8 cellular contexts compared by ENCODE assay signal in genomic region chr7:44748042-44748947, GRCh38. TPM values are rescaled to one million over a fixed set of nuclear protein-coding genes. Genes with fewer than 3 reads are reported as not detected.
DNase-seq lines count a peak whose midpoint lies in the region; ATAC-seq and TF ChIP-seq lines count a peak whose summit lies in the region.

TSS of gene ZMIZ2 (plus strand) at chr7:44748847. CDS start at chr7:44756250, 7,403 bp downstream.

- WGBS in esophagus, 2 donors = 1 to 2% methylated on average over 45 to 92 of the region's 92 CpGs

- H3K27me3 ChIP-seq in esophagus (ENCODE audit: control insufficient read depth in 1 of 2, insufficient read depth in 2 of 2, low read length in 2 of 2) (no peaks in the 10 kb centered on the region), mucosa of stomach (ENCODE audit: control insufficient read depth, insufficient read depth, low read length) (no peaks in the 10 kb centered on the region)

- peak within 1 kb of the TSS; percentile 75 for H3K9ac ChIP-seq in mucosa of stomach (ENCODE audit: low read length)

- no peaks in the 10 kb centered on the region for H3K27me3 Mint-ChIP-seq in activated T-cell treated with anti-CD3 and anti-CD28 coated beads, Interleukin-2, amount 50 U/mL, for 4 hours (ENCODE audit: low read depth)

- peak within 1 kb of the TSS; percentile 97 to 99 for H3K27ac ChIP-seq in esophagus (ENCODE audit: low read depth in 2 of 2, low read length in 1 of 2)

- H3K4me3 ChIP-seq in esophagus (ENCODE audit: low read depth in 1 of 2, low read length in 2 of 2) (peak within 1 kb of the TSS; percentile 85 to 97), mucosa of stomach (ENCODE audit: low read length) (peak within 1 kb of the TSS; percentile 28)

- peaks cover 36% of the 10 kb centered on the region for H3K4me1 Mint-ChIP-seq in activated T-cell treated with anti-CD3 and anti-CD28 coated beads, Interleukin-2, amount 50 U/mL, for 4 hours (ENCODE audit: low read depth)

- H3K4me1 ChIP-seq in esophagus (ENCODE audit: control insufficient read depth in 2 of 2, insufficient read depth in 2 of 2, low read length in 1 of 2) (peaks cover 4 to 19% of the 10 kb centered on the region in 2 donors), mucosa of stomach (ENCODE audit: control insufficient read depth, insufficient read depth, low read length) (peaks cover 20% of the 10 kb centered on the region)

- H3K4me3 Mint-ChIP-seq in activated T-cell treated with anti-CD3 and anti-CD28 coated beads, Interleukin-2, amount 50 U/mL, for 4 hours = peak within 1 kb of the TSS; percentile 92

- DNase-seq in DMS153 (lab: John Stamatoyannopoulos, UW) = peak; percentile 85
- DNase-seq in KG1 (lab: John Stamatoyannopoulos, UW) = peak; percentile 60
- DNase-seq in activated T-cell treated with anti-CD3 and anti-CD28 coated beads, Interleukin-2, amount 50 U/mL, for 4 hours = peak; percentile 91
- peak; percentile 94 for DNase-seq in stimulated activated CD8-positive, alpha-beta memory T cell treated with anti-CD3 and anti-CD28 coated beads, Interleukin-4, amount 100 ng/mL, for 48 hours

- no peaks in the 10 kb centered on the region for H3K9me3 Mint-ChIP-seq in activated T-cell treated with anti-CD3 and anti-CD28 coated beads, Interleukin-2, amount 50 U/mL, for 4 hours

- ATAC-seq in GM21619 (IDR thresholded peaks at IDR 0.05; ENCODE audit: unreplicated experiment) = peak; percentile 59
- ATAC-seq in activated T-cell treated with anti-CD3 and anti-CD28 coated beads, Interleukin-2, amount 50 U/mL, for 4 hours = peak; percentile 87

- H3K36me3 ChIP-seq in esophagus (ENCODE audit: control insufficient read depth in 2 of 2, insufficient read depth in 2 of 2, low read length in 1 of 2) = peaks cover 0 to 2% of the 10 kb centered on the region in 2 donors
- no peaks in the 10 kb centered on the region for H3K36me3 ChIP-seq in mucosa of stomach (ENCODE audit: control insufficient read depth, insufficient read depth, low read length)

- peaks cover 16% of the 10 kb centered on the region for H3K36me3 Mint-ChIP-seq in activated T-cell treated with anti-CD3 and anti-CD28 coated beads, Interleukin-2, amount 50 U/mL, for 4 hours (ENCODE audit: insufficient read depth)

- H3K9me3 ChIP-seq in esophagus (ENCODE audit: control insufficient read depth in 2 of 2, insufficient read depth in 1 of 2, low read depth in 1 of 2, low read length in 1 of 2) (no peaks in the 10 kb centered on the region), mucosa of stomach (ENCODE audit: control insufficient read depth, low read length) (no peaks in the 10 kb centered on the region)

TF ChIP-seq in PFSK-1, 5 proteins besides CTCF, POLR2A, EP300 and RAD21:
- TF ChIP-seq POLR2AphosphoS5 (IDR thresholded peaks at IDR 0.05; ENCODE audit: low read depth, low read length) (peak; percentile 70; the same call in 1 of the 2 replicates), FOXP2 (optimal IDR thresholded peaks at IDR 0.05; ENCODE audit: borderline replicate concordance, extremely low read depth, extremely low read length, insufficient read depth) (peak; percentile 84), SIN3A (IDR thresholded peaks at IDR 0.05; ENCODE audit: borderline replicate concordance, insufficient read depth, low read length) (no peak)
- TF ChIP-seq, protein P1, sequence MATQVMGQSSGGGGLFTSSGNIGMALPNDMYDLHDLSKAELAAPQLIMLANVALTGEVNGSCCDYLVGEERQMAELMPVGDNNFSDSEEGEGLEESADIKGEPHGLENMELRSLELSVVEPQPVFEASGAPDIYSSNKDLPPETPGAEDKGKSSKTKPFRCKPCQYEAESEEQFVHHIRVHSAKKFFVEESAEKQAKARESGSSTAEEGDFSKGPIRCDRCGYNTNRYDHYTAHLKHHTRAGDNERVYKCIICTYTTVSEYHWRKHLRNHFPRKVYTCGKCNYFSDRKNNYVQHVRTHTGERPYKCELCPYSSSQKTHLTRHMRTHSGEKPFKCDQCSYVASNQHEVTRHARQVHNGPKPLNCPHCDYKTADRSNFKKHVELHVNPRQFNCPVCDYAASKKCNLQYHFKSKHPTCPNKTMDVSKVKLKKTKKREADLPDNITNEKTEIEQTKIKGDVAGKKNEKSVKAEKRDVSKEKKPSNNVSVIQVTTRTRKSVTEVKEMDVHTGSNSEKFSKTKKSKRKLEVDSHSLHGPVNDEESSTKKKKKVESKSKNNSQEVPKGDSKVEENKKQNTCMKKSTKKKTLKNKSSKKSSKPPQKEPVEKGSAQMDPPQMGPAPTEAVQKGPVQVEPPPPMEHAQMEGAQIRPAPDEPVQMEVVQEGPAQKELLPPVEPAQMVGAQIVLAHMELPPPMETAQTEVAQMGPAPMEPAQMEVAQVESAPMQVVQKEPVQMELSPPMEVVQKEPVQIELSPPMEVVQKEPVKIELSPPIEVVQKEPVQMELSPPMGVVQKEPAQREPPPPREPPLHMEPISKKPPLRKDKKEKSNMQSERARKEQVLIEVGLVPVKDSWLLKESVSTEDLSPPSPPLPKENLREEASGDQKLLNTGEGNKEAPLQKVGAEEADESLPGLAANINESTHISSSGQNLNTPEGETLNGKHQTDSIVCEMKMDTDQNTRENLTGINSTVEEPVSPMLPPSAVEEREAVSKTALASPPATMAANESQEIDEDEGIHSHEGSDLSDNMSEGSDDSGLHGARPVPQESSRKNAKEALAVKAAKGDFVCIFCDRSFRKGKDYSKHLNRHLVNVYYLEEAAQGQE (IDR thresholded peaks at IDR 0.05; ENCODE audit: insufficient read depth in 1 of 2, low read depth in 2 of 2, low read length in 2 of 2) = no peak

RNA-seq across cellular contexts. Expression of gene ZMIZ2, which starts in this region (rescaled TPM):
- polyA plus RNA-seq in PFSK-1 (2012; ENCODE audit: insufficient read length, low read depth) = 46.0 TPM
- total RNA-seq in activated T-cell treated with anti-CD3 and anti-CD28 coated beads, Interleukin-2, amount 50 U/mL, for 4 hours = 100 to 1,000 TPM; 109 to 137 (median 118) TPM
- 10 to 100 TPM; 22.5 to 66.6 TPM for polyA plus RNA-seq in esophagus

Comparison
In these comparisons a context has a peak if more than half of its experiments do, and no peak if none do; other contexts are left out.
1. Peak in every context shown above with its lines: DNase-seq, ATAC-seq, H3K4me3 ChIP-seq and H3K27ac ChIP-seq.